In the genomic region with DNA sequence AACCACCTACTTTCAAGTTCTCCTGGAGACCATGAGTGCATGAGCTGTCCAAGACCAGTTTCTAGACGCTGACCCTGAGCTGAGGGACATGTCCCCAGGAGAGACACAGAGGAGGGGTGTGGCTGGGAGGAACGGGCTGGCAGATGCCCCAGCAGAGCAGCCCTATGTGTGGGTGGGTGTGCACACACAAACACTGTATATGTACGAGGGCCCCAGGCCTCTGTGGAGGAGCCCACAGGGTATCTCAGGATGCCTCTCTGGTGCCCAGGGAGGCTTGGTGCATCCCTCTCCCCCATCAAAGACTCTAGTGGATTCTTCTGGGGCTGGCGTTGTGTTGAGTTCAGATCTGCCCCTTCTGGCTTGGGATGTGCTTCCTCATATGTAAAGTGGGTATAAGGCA, we compare ENCODE assay signal across 21 cellular contexts. TPM values are rescaled to one million over a fixed set of nuclear protein-coding genes. Genes with fewer than 3 reads are reported as not detected.
DNase-seq lines count a peak whose midpoint lies in the region; ATAC-seq, FAIRE-seq and TF ChIP-seq lines count a peak whose summit lies in the region.
"Had no signal": no experiment of that assay in that cellular context is flagged by ENCODE, and none has a peak within 500 bp of the region (broad histone marks: within the 10 kb centered on the region; RNA-seq: fewer than 3 reads in every experiment).

No MANE protein-coding gene starts in this region.

- no peaks in the 10 kb centered on the region for H3K27me3 ChIP-seq in CD8-positive, alpha-beta memory T cell (ENCODE audit: insufficient read depth, low read length, poor library complexity, severe bottlenecking)
- H3K27me3 ChIP-seq in K562 (ENCODE audit: control insufficient read depth in 2 of 2, insufficient read depth in 2 of 2, low read length in 2 of 2) (peaks cover 0 to 14% of the 10 kb centered on the region in 2 experiments; a peak in 2 of 5 replicates), psoas muscle (ENCODE audit: insufficient read depth in 3 of 3, low read length in 2 of 3) (no peaks in the 10 kb centered on the region)
- H3K27me3 ChIP-seq: esophagus squamous epithelium, gastroesophageal sphincter had no signal

- TF ChIP-seq EP300 in K562 (IDR thresholded peaks at IDR 0.05; ENCODE audit: low read length) = no peak

- peaks cover 3% of the 10 kb centered on the region for H3K9me3 Mint-ChIP-seq in activated CD4-positive, alpha-beta memory T cell treated with anti-CD3 and anti-CD28 coated beads, Interleukin-2, amount 10 ng/mL, durations not matched to agents 7 days and 5 days
- peaks cover 4% of the 10 kb centered on the region for H3K9me3 Mint-ChIP-seq in activated CD4-positive, alpha-beta memory T cell treated with anti-CD3 and anti-CD28 coated beads for 36 hours
- H3K9me3 Mint-ChIP-seq in CD8-positive, alpha-beta memory T cell = no peaks in the 10 kb centered on the region
- H3K9me3 Mint-ChIP-seq in endothelial cell (ENCODE audit: unreplicated experiment) = no peaks in the 10 kb centered on the region
- H3K9me3 Mint-ChIP-seq: neural crest cell had no signal

- ATAC-seq in K562 = no peak
- ATAC-seq in psoas muscle = no peak
- ATAC-seq in esophagus mucosa = no peak
- ATAC-seq: gastroesophageal sphincter had no signal

- TF ChIP-seq POLR2A in K562 (conservative IDR thresholded peaks at IDR 0.05) = no peak

- TF ChIP-seq RAD21 in K562 (CRISPR knock-in tag; conservative IDR thresholded peaks at IDR 0.05 in 1 of 2, IDR thresholded peaks at IDR 0.05 in 1 of 2) = no peak

- H3K4me3 Mint-ChIP-seq in activated CD4-positive, alpha-beta memory T cell treated with anti-CD3 and anti-CD28 coated beads, Interleukin-2, amount 10 ng/mL, durations not matched to agents 7 days and 5 days = no peak overlapping the region
- no peak overlapping the region for H3K4me3 Mint-ChIP-seq in activated CD4-positive, alpha-beta memory T cell treated with anti-CD3 and anti-CD28 coated beads for 36 hours
- H3K4me3 Mint-ChIP-seq in CD8-positive, alpha-beta memory T cell = peak overlapping the region in 2 of 7 donors; percentile 60 to 61
- H3K4me3 Mint-ChIP-seq in endothelial cell (ENCODE audit: unreplicated experiment) = no peak overlapping the region

- no TSS peak for BruUV-seq in K562 (replicated peaks; lab: Mats Ljungman, UMichigan)

- no peak overlapping the region for H3K4me3 ChIP-seq in CD8-positive, alpha-beta memory T cell (ENCODE audit: low read length)
- H3K4me3 ChIP-seq in K562 (no peak overlapping the region), psoas muscle (no peak overlapping the region)
- H3K4me3 ChIP-seq: HAP-1 had no signal

- no peak for TF ChIP-seq CTCF in K562 (IDR thresholded peaks at IDR 0.05 in 2 of 3, conservative IDR thresholded peaks at IDR 0.05 in 1 of 3; ENCODE audit: insufficient read depth in 2 of 3, low read depth in 1 of 3, low read length in 3 of 3)
- no peak for TF ChIP-seq CTCF in psoas muscle (IDR thresholded peaks at IDR 0.05)
- no peak for TF ChIP-seq CTCF in endothelial cell (IDR thresholded peaks at IDR 0.05; ENCODE audit: unreplicated experiment)

- no peak for DNase-seq in activated CD4-positive, alpha-beta memory T cell treated with anti-CD3 and anti-CD28 coated beads, Interleukin-2, amount 10 ng/mL, durations not matched to agents 7 days and 5 days
- no peak for DNase-seq in activated CD4-positive, alpha-beta memory T cell treated with anti-CD3 and anti-CD28 coated beads for 36 hours
- DNase-seq in CD8-positive, alpha-beta memory T cell = no peak
- DNase-seq in K562 (ENCODE audit: extremely low read depth in 1 of 4, low spot score in 3 of 4) (no peak), psoas muscle (peak; percentile 8 to 45), endothelial cell (ENCODE audit: low spot score) (no peak)
- DNase-seq in activated CD4-positive, CD25-positive, alpha-beta regulatory T cell treated with anti-CD3 and anti-CD28 coated beads, Interleukin-2, amount 50 U/mL, for 72 hours = no peak
- DNase-seq: activated CD4-positive, alpha-beta T cell treated with anti-CD3 and anti-CD28 coated beads, Interleukin-2, amount 50 U/mL, for 1 hour; Calu3; esophagus squamous epithelium; NCI-H187; posterior cingulate gyrus; T-helper 2 cell had no signal

- H3K9me3 ChIP-seq in CD8-positive, alpha-beta memory T cell (ENCODE audit: low read length) = no peaks in the 10 kb centered on the region
- H3K9me3 ChIP-seq in K562 (replicated peaks; ENCODE audit: control insufficient read depth, insufficient read depth, low read depth, low read length) (no peaks in the 10 kb centered on the region), psoas muscle (no peaks in the 10 kb centered on the region)
- H3K9me3 ChIP-seq: esophagus squamous epithelium, gastroesophageal sphincter, HAP-1 had no signal

- no peaks in the 10 kb centered on the region for H3K36me3 ChIP-seq in CD8-positive, alpha-beta memory T cell (ENCODE audit: insufficient read depth, low read length)
- H3K36me3 ChIP-seq in K562 (ENCODE audit: control insufficient read depth, insufficient read depth, low read length) = no peaks in the 10 kb centered on the region
- H3K36me3 ChIP-seq in psoas muscle (ENCODE audit: insufficient read depth in 1 of 2, low read depth in 1 of 2) = no peaks in the 10 kb centered on the region
- H3K36me3 ChIP-seq: esophagus squamous epithelium, gastroesophageal sphincter, HAP-1 had no signal

- H4K20me1 ChIP-seq in K562 (replicated peaks; ENCODE audit: control insufficient read depth, insufficient read depth, low read length) = no peaks in the 10 kb centered on the region

- peaks cover 42% of the 10 kb centered on the region for H3K4me1 Mint-ChIP-seq in activated CD4-positive, alpha-beta memory T cell treated with anti-CD3 and anti-CD28 coated beads, Interleukin-2, amount 10 ng/mL, durations not matched to agents 7 days and 5 days
- peaks cover 48% of the 10 kb centered on the region for H3K4me1 Mint-ChIP-seq in activated CD4-positive, alpha-beta memory T cell treated with anti-CD3 and anti-CD28 coated beads for 36 hours (ENCODE audit: low read depth)
- H3K4me1 Mint-ChIP-seq in CD8-positive, alpha-beta memory T cell = peaks cover 28 to 45% (median 30%) of the 10 kb centered on the region in 3 donors
- peaks cover 15% of the 10 kb centered on the region for H3K4me1 Mint-ChIP-seq in endothelial cell (ENCODE audit: unreplicated experiment)

- no peaks in the 10 kb centered on the region for H3K9me1 ChIP-seq in K562 (ENCODE audit: control insufficient read depth, insufficient read depth, low read length)

- H3K36me3 Mint-ChIP-seq in activated CD4-positive, alpha-beta memory T cell treated with anti-CD3 and anti-CD28 coated beads, Interleukin-2, amount 10 ng/mL, durations not matched to agents 7 days and 5 days (ENCODE audit: low read depth) = peaks cover 3% of the 10 kb centered on the region
- H3K36me3 Mint-ChIP-seq in activated CD4-positive, alpha-beta memory T cell treated with anti-CD3 and anti-CD28 coated beads for 36 hours = peaks cover 12% of the 10 kb centered on the region
- peaks cover 0 to 7% (median 0%) of the 10 kb centered on the region in 3 donors for H3K36me3 Mint-ChIP-seq in CD8-positive, alpha-beta memory T cell
- H3K36me3 Mint-ChIP-seq in endothelial cell (ENCODE audit: low read depth, unreplicated experiment) = no peaks in the 10 kb centered on the region

- intact Hi-C loops in activated CD4-positive, alpha-beta memory T cell treated with anti-CD3 and anti-CD28 coated beads for 36 hours (cut with micrococcal nuclease) = no loop called here
- intact Hi-C loops in K562 (cut with micrococcal nuclease) = no loop called here
- intact Hi-C loops in psoas muscle (cut with DNase I) = no loop called here

- FAIRE-seq in K562 (lab: Jason Lieb, UNC) = no peak
- FAIRE-seq: A204.1, colon, GM19239, RCC 7860 had no signal

- H3K27ac Mint-ChIP-seq in activated CD4-positive, alpha-beta memory T cell treated with anti-CD3 and anti-CD28 coated beads, Interleukin-2, amount 10 ng/mL, durations not matched to agents 7 days and 5 days = peak overlapping the region; percentile 35
- no peak overlapping the region for H3K27ac Mint-ChIP-seq in activated CD4-positive, alpha-beta memory T cell treated with anti-CD3 and anti-CD28 coated beads for 36 hours
- peak overlapping the region in 6 of 8 donors; percentile 19 to 85 (median 54) for H3K27ac Mint-ChIP-seq in CD8-positive, alpha-beta memory T cell
- no peak overlapping the region for H3K27ac Mint-ChIP-seq in endothelial cell (ENCODE audit: unreplicated experiment)

- H3K79me2 ChIP-seq in K562 (ENCODE audit: control insufficient read depth, insufficient read depth, low read length) = no peaks in the 10 kb centered on the region; the same call in 2 of the 3 replicates

- H3K4me1 ChIP-seq in CD8-positive, alpha-beta memory T cell (ENCODE audit: insufficient read depth, low read length) = peaks cover 60% of the 10 kb centered on the region
- H3K4me1 ChIP-seq in K562 (replicated peaks in 1 of 2; ENCODE audit: control insufficient read depth in 2 of 2, insufficient read depth in 2 of 2, low read length in 2 of 2) = peaks cover 16 to 46% of the 10 kb centered on the region in 2 experiments
- H3K4me1 ChIP-seq in psoas muscle = peaks cover 26% of the 10 kb centered on the region

- H3K9ac ChIP-seq in K562 (ENCODE audit: insufficient read depth in 1 of 2, low read depth in 2 of 2, low read length in 2 of 2) = peak overlapping the region in 1 of 2 experiments; percentile 35; a peak in 1 of 4 replicates

- in situ Hi-C loops in K562 (cut with MboI) = no loop called here

- H3K4me2 ChIP-seq in K562 (ENCODE audit: insufficient read depth, low read length) = no peak overlapping the region

- no peak overlapping the region for H3K27ac ChIP-seq in CD8-positive, alpha-beta memory T cell (ENCODE audit: low read depth, low read length)
- no peak overlapping the region for H3K27ac ChIP-seq in K562 (ENCODE audit: extremely low read depth, low read depth, low read length)
- peak overlapping the region; percentile 50 for H3K27ac ChIP-seq in psoas muscle

- POLR2A ChIA-PET in activated CD4-positive, alpha-beta memory T cell treated with anti-CD3 and anti-CD28 coated beads, Interleukin-2, amount 10 ng/mL, durations not matched to agents 7 days and 5 days (lab: Charles Lee) = interaction anchor here (1.1 kb wide), 1 partner anchor 13 kb away, joined by 3 read pairs; no protein-coding TSS in a partner anchor
- POLR2A ChIA-PET in activated CD4-positive, alpha-beta memory T cell treated with anti-CD3 and anti-CD28 coated beads for 36 hours (lab: Charles Lee) = no interaction called here
- POLR2A ChIA-PET in CD8-positive, alpha-beta memory T cell (lab: Charles Lee) = no interaction called here
- POLR2A ChIA-PET in K562 (lab: Yijun Ruan, JAX) = interaction anchor here (0.5 kb wide), 1 partner anchor 217 kb away, joined by 3 read pairs; no protein-coding TSS in a partner anchor

- 14% methylated on average over 4 of the region's 4 CpGs for WGBS in K562 (ENCODE audit: insufficient coverage, low coverage, missing lambda C conversion rate)
- WGBS in psoas muscle, 3 donors = 62 to 82% (median 66%) methylated on average over 4 of the region's 4 CpGs

- no peaks in the 10 kb centered on the region for H3K27me3 Mint-ChIP-seq in activated CD4-positive, alpha-beta memory T cell treated with anti-CD3 and anti-CD28 coated beads, Interleukin-2, amount 10 ng/mL, durations not matched to agents 7 days and 5 days
- H3K27me3 Mint-ChIP-seq in activated CD4-positive, alpha-beta memory T cell treated with anti-CD3 and anti-CD28 coated beads for 36 hours = no peaks in the 10 kb centered on the region
- peaks cover 0 to 3% of the 10 kb centered on the region in 2 donors for H3K27me3 Mint-ChIP-seq in CD8-positive, alpha-beta memory T cell
- H3K27me3 Mint-ChIP-seq in endothelial cell (ENCODE audit: unreplicated experiment) = peaks cover 10% of the 10 kb centered on the region

- CTCF ChIA-PET in activated CD4-positive, alpha-beta memory T cell treated with anti-CD3 and anti-CD28 coated beads, Interleukin-2, amount 10 ng/mL, durations not matched to agents 7 days and 5 days (lab: Charles Lee) = no interaction called here
- CTCF ChIA-PET in activated CD4-positive, alpha-beta memory T cell treated with anti-CD3 and anti-CD28 coated beads for 36 hours (lab: Charles Lee) = no interaction called here
- CTCF ChIA-PET in CD8-positive, alpha-beta memory T cell (lab: Charles Lee) = no interaction called here
- CTCF ChIA-PET in K562 (lab: Yijun Ruan, JAX; ENCODE audit: low intra/inter-chr PET ratio) = no interaction called here

- H2AFZ ChIP-seq in K562 (ENCODE audit: low read depth, low read length) = no peak overlapping the region

RNA-seq across cellular contexts. Expression of gene NINJ1, which starts 2.6 kb away (rescaled TPM):
- total RNA-seq in activated CD4-positive, alpha-beta memory T cell treated with anti-CD3 and anti-CD28 coated beads, Interleukin-2, amount 10 ng/mL, durations not matched to agents 7 days and 5 days = 10 to 100 TPM; 36.9 to 37.4 TPM
- total RNA-seq in activated CD4-positive, alpha-beta memory T cell treated with anti-CD3 and anti-CD28 coated beads for 36 hours = 10 to 100 TPM; 77.9 to 82.0 TPM
- total RNA-seq in CD8-positive, alpha-beta memory T cell = 10 to 100 TPM; 59.9 to 62.9 TPM
- polyA plus RNA-seq in CD8-positive, alpha-beta memory T cell = 103 TPM
- 3.9 and 9.8 TPM in 2 replicates for total RNA-seq in K562 (2011; cell fraction: chromatin; rRNA removed; ENCODE audit: low replicate concordance)
- 5.9 and 7.5 TPM in 2 replicates for total RNA-seq in K562 (2011; cell fraction: nucleolus; rRNA removed)
- total RNA-seq in K562 (2011; cell fraction: nucleoplasm; rRNA removed) = 6.2 and 9.3 TPM in 2 replicates
- total RNA-seq in K562 (2014; rRNA removed) (8.2 and 14.7 TPM in 2 replicates), K562 (2014; rRNA removed; fragmentation: Illumina TruSeq; extraction: Trizol) (0.77 and 1.9 TPM in 2 replicates), K562 (2015; rRNA removed; fragmentation: Illumina TruSeq; extraction: Trizol) (4.8 and 4.9 TPM in 2 replicates), K562 (2021) (8.3 and 8.4 TPM in 2 replicates), psoas muscle (10 to 100 TPM; 17.8 to 24.8 (median 21.2) TPM), endothelial cell (ENCODE audit: unreplicated experiment) (34.2 TPM), esophagus mucosa (16.9 TPM)
- polyA plus RNA-seq in K562 (2011; rRNA removed) (3.2 and 5.8 TPM in 2 replicates), K562 (2014; fragmentation: Illumina TruSeq; extraction: Trizol) (7.6 and 10.8 TPM in 2 replicates), K562 (2014; fragmentation: Nextera tagmentation; extraction: Ambion mirVana) (under 1 TPM; 0.13 to 0.94 TPM), K562 (2014; rRNA removed) (8.4 and 10.7 TPM in 2 replicates), psoas muscle (10 to 100 TPM; 19.2 to 40.1 (median 22.8) TPM)
- 9.7 and 20.4 TPM in 2 replicates for polyA plus RNA-seq in K562 (2011; cell fraction: cytosol; rRNA removed)
- polyA plus RNA-seq in K562 (2011; cell fraction: nucleus; rRNA removed) = 4.3 and 6.6 TPM in 2 replicates
- polyA plus RNA-seq in K562 (2012) = 9.7 and 34.7 TPM in 2 replicates
- polyA minus RNA-seq in K562 (2011; rRNA and poly(A)+ RNA removed) = 1.6 and 2.2 TPM in 2 replicates
- 2.9 and 7.1 TPM in 2 replicates for polyA minus RNA-seq in K562 (2011; cell fraction: cytosol; rRNA and poly(A)+ RNA removed)
- 3.5 and 6.0 TPM in 2 replicates for polyA minus RNA-seq in K562 (2011; cell fraction: nucleus; rRNA and poly(A)+ RNA removed)

RNA-seq across cellular contexts. Expression of gene CARD19, which starts 40.7 kb away (rescaled TPM):
- total RNA-seq in activated CD4-positive, alpha-beta memory T cell treated with anti-CD3 and anti-CD28 coated beads, Interleukin-2, amount 10 ng/mL, durations not matched to agents 7 days and 5 days = 10 to 100 TPM; 80.4 to 83.5 TPM
- total RNA-seq in activated CD4-positive, alpha-beta memory T cell treated with anti-CD3 and anti-CD28 coated beads for 36 hours = 10 to 100 TPM; 77.9 to 80.0 TPM
- 10 to 100 TPM; 43.2 to 43.6 TPM for total RNA-seq in CD8-positive, alpha-beta memory T cell
- 66.4 TPM for polyA plus RNA-seq in CD8-positive, alpha-beta memory T cell
- 5.1 and 21.8 TPM in 2 replicates for total RNA-seq in K562 (2011; cell fraction: chromatin; rRNA removed; ENCODE audit: low replicate concordance)
- 24.3 and 26.3 TPM in 2 replicates for total RNA-seq in K562 (2011; cell fraction: nucleolus; rRNA removed)
- 14.4 and 20.2 TPM in 2 replicates for total RNA-seq in K562 (2011; cell fraction: nucleoplasm; rRNA removed)
- total RNA-seq in K562 (2014; rRNA removed) (34.9 and 35.3 TPM in 2 replicates), K562 (2014; rRNA removed; fragmentation: Illumina TruSeq; extraction: Trizol) (2.7 and 2.9 TPM in 2 replicates), K562 (2015; rRNA removed; fragmentation: Illumina TruSeq; extraction: Trizol) (13.0 and 14.6 TPM in 2 replicates), K562 (2021) (18.6 and 23.4 TPM in 2 replicates), psoas muscle (10 to 100 TPM; 27.9 to 46.7 (median 38.2) TPM), endothelial cell (ENCODE audit: unreplicated experiment) (13.2 TPM), esophagus mucosa (19.9 TPM)
- polyA plus RNA-seq in K562 (2011; rRNA removed) (15.9 and 23.7 TPM in 2 replicates), K562 (2014; fragmentation: Illumina TruSeq; extraction: Trizol) (5.3 and 13.8 TPM in 2 replicates), K562 (2014; fragmentation: Nextera tagmentation; extraction: Ambion mirVana) (1 to 10 TPM in 1 of 2 experiments, under 1 TPM in 1; 0.90 to 2.1 TPM), K562 (2014; rRNA removed) (30.7 and 35.3 TPM in 2 replicates), psoas muscle (10 to 100 TPM; 62.1 to 86.3 (median 66.1) TPM)
- polyA plus RNA-seq in K562 (2011; cell fraction: cytosol; rRNA removed) = 40.2 and 99.4 TPM in 2 replicates
- 36.2 and 60.4 TPM in 2 replicates for polyA plus RNA-seq in K562 (2011; cell fraction: nucleus; rRNA removed)
- 19.5 and 30.7 TPM in 2 replicates for polyA plus RNA-seq in K562 (2012)
- 2.4 and 3.3 TPM in 2 replicates for polyA minus RNA-seq in K562 (2011; rRNA and poly(A)+ RNA removed)
- polyA minus RNA-seq in K562 (2011; cell fraction: cytosol; rRNA and poly(A)+ RNA removed) = 4.8 and 7.6 TPM in 2 replicates
- polyA minus RNA-seq in K562 (2011; cell fraction: nucleus; rRNA and poly(A)+ RNA removed) = 7.4 and 8.0 TPM in 2 replicates

RNA-seq across cellular contexts. Expression of gene WNK2, which starts 47.2 kb away (rescaled TPM):
- under 1 TPM in 1 of 2 experiments, not detected in 1; 0.05 TPM for total RNA-seq in activated CD4-positive, alpha-beta memory T cell treated with anti-CD3 and anti-CD28 coated beads, Interleukin-2, amount 10 ng/mL, durations not matched to agents 7 days and 5 days
- total RNA-seq in activated CD4-positive, alpha-beta memory T cell treated with anti-CD3 and anti-CD28 coated beads for 36 hours = 1 to 10 TPM; 1.2 to 1.6 TPM
- under 1 TPM; 0.20 to 0.55 TPM for total RNA-seq in CD8-positive, alpha-beta memory T cell
- polyA plus RNA-seq in CD8-positive, alpha-beta memory T cell = not detected
- total RNA-seq in K562 (2011; cell fraction: chromatin; rRNA removed; ENCODE audit: low replicate concordance) = 5.1 and 9.4 TPM in 2 replicates
- 1.5 and 1.6 TPM in 2 replicates for total RNA-seq in K562 (2011; cell fraction: nucleolus; rRNA removed)
- 4.0 and 4.5 TPM in 2 replicates for total RNA-seq in K562 (2011; cell fraction: nucleoplasm; rRNA removed)
- total RNA-seq in K562 (2014; rRNA removed) = 0.64 and 1.9 TPM in 2 replicates
- total RNA-seq in K562 (2014; rRNA removed; fragmentation: Illumina TruSeq; extraction: Trizol) = 0.36 and 0.41 TPM in 2 replicates
- total RNA-seq in K562 (2015; rRNA removed; fragmentation: Illumina TruSeq; extraction: Trizol) = 0.40 and 0.60 TPM in 2 replicates
- total RNA-seq in K562 (2021) = 3.3 TPM in 2 replicates
- 0.28 and 0.45 TPM in 2 replicates for polyA plus RNA-seq in K562 (2011; rRNA removed)
- polyA plus RNA-seq in K562 (2011; cell fraction: cytosol; rRNA removed) = 0.15 and 0.75 TPM in 2 replicates
- polyA plus RNA-seq in K562 (2011; cell fraction: nucleus; rRNA removed) = 0.73 and 2.4 TPM in 2 replicates
- polyA plus RNA-seq in K562 (2012) = 1.9 and 2.2 TPM in 2 replicates
- polyA plus RNA-seq in K562 (2014; fragmentation: Illumina TruSeq; extraction: Trizol) = 0.73 and 1.7 TPM in 2 replicates
- polyA plus RNA-seq in K562 (2014; fragmentation: Nextera tagmentation; extraction: Ambion mirVana) = not detected
- 1.4 and 1.8 TPM in 2 replicates for polyA plus RNA-seq in K562 (2014; rRNA removed)
- 0.27 and 0.77 TPM in 2 replicates for polyA minus RNA-seq in K562 (2011; rRNA and poly(A)+ RNA removed)
- 0.67 TPM in 1 of 2 replicates, not detected in the other for polyA minus RNA-seq in K562 (2011; cell fraction: cytosol; rRNA and poly(A)+ RNA removed)
- 0.89 and 1.2 TPM in 2 replicates for polyA minus RNA-seq in K562 (2011; cell fraction: nucleus; rRNA and poly(A)+ RNA removed)
- 10 to 100 TPM; 35.5 to 58.8 (median 43.0) TPM for total RNA-seq in psoas muscle
- polyA plus RNA-seq in psoas muscle = 10 to 100 TPM in 2 of 3 donors, 1 to 10 TPM in 1; 8.1 to 22.5 (median 11.9) TPM
- total RNA-seq in endothelial cell (ENCODE audit: unreplicated experiment) = 0.82 TPM
- 0.92 TPM for total RNA-seq in esophagus mucosa

Comparison
In these comparisons a context has a peak if more than half of its experiments do, and no peak if none do; other contexts are left out.
1. H3K27ac Mint-ChIP-seq: peak in activated CD4-positive, alpha-beta memory T cell treated with anti-CD3 and anti-CD28 coated beads, Interleukin-2, amount 10 ng/mL, durations not matched to agents 7 days and 5 days (single experiment) and CD8-positive, alpha-beta memory T cell (6 of 8); none in activated CD4-positive, alpha-beta memory T cell treated with anti-CD3 and anti-CD28 coated beads for 36 hours (single experiment) and endothelial cell (single experiment).
2. POLR2A ChIA-PET loops: an anchor here in activated CD4-positive, alpha-beta memory T cell treated with anti-CD3 and anti-CD28 coated beads, Interleukin-2, amount 10 ng/mL, durations not matched to agents 7 days and 5 days (1.1 kb wide) and K562 (0.5 kb wide); none called in activated CD4-positive, alpha-beta memory T cell treated with anti-CD3 and anti-CD28 coated beads for 36 hours and CD8-positive, alpha-beta memory T cell.
3. DNase-seq: peak in psoas muscle (2 of 2); none in activated CD4-positive, alpha-beta memory T cell treated with anti-CD3 and anti-CD28 coated beads, Interleukin-2, amount 10 ng/mL, durations not matched to agents 7 days and 5 days (single experiment), activated CD4-positive, alpha-beta memory T cell treated with anti-CD3 and anti-CD28 coated beads for 36 hours (single experiment), CD8-positive, alpha-beta memory T cell (0 of 5), K562 (0 of 4), endothelial cell (single experiment) and activated CD4-positive, CD25-positive, alpha-beta regulatory T cell treated with anti-CD3 and anti-CD28 coated beads, Interleukin-2, amount 50 U/mL, for 72 hours (single experiment).